Comparison of ENCODE assay signal across 14 cellular contexts in the genomic region with DNA sequence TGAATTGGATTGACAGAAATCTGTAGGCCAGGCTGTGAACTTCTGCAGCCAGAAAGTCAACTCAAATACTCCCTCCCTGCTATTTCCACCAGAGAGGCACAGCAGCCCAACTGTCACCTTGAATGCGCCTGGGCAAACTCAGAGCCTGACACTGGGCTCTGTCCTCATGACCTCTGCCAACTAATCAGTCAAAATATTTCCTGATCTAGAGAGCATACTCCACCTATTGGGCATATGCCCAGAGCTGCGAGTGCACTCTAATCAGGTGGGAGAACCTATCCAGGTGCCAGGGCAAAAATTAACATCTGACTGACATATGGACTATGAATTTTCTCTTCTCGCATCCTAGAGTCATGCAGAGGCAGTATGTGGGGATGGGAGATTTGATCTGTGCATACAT.
DNase-seq lines count a peak whose midpoint lies in the region; ATAC-seq and TF ChIP-seq lines count a peak whose summit lies in the region.
"Had no signal": no experiment of that assay in that cellular context is flagged by ENCODE, and none has a peak within 500 bp of the region (broad histone marks: within the 10 kb centered on the region; RNA-seq: fewer than 3 reads in every experiment).

No MANE protein-coding gene starts in this region.

- H3K27me3 ChIP-seq in mammary epithelial cell (ENCODE audit: insufficient read depth, low read length), result no peaks in the 10 kb centered on the region
- H3K27me3 ChIP-seq: colonic mucosa had no signal

- H3K4me1 ChIP-seq in mammary epithelial cell (ENCODE audit: insufficient read depth, low read length), result peaks cover 4% of the 10 kb centered on the region
- H3K4me1 ChIP-seq: colonic mucosa had no signal

- in situ Hi-C loops in mammary epithelial cell (cut with MboI; ENCODE audit: low sequenced_read_pairs in 2 of 2), result no loop called here

- no peak overlapping the region for H3K27ac ChIP-seq in mammary epithelial cell (ENCODE audit: insufficient read depth, low read depth, low read length)
- H3K27ac ChIP-seq: colonic mucosa, skin epidermis had no signal

- H3K9ac ChIP-seq in mammary epithelial cell (ENCODE audit: insufficient read depth, low read length), result no peak overlapping the region

- ATAC-seq in HG03460 (IDR thresholded peaks at IDR 0.05; ENCODE audit: unreplicated experiment), result no peak

- intact Hi-C loops in mammary epithelial cell (cut with micrococcal nuclease), result no loop called here

- no peaks in the 10 kb centered on the region for H3K36me3 ChIP-seq in mammary epithelial cell (ENCODE audit: insufficient read depth, low read length)
- H3K36me3 ChIP-seq: colonic mucosa had no signal

- no peak overlapping the region for H2AFZ ChIP-seq in mammary epithelial cell (ENCODE audit: low read depth, low read length)

- CTCF ChIA-PET in mammary epithelial cell (lab: Charles Lee; ENCODE audit: low non-redundant PET), result no interaction called here

- dilution Hi-C loops in mammary epithelial cell (cut with HindIII; ENCODE audit: low sequenced_read_pairs), result no loop called here

- no peak overlapping the region for H3K4me2 ChIP-seq in mammary epithelial cell (ENCODE audit: insufficient read depth, low read depth, low read length)

- H4K20me1 ChIP-seq in mammary epithelial cell (ENCODE audit: insufficient read depth, low read length), result no peaks in the 10 kb centered on the region

- BruUV-seq in mammary epithelial cell (replicated peaks; lab: Mats Ljungman, UMichigan), result no TSS peak

- no peak overlapping the region for H3K4me3 ChIP-seq in mammary epithelial cell (replicated peaks in 1 of 3; ENCODE audit: insufficient read depth in 1 of 3, low read depth in 2 of 3, low read length in 3 of 3)
- H3K4me3 ChIP-seq: colonic mucosa, skin epidermis had no signal

- H3K79me2 ChIP-seq in mammary epithelial cell (ENCODE audit: insufficient read depth, low read length), result no peaks in the 10 kb centered on the region

- DNase-seq in NCI-H82 (lab: John Stamatoyannopoulos, UW) (peak; percentile 29), NCI-H82 treated with DMSO at 0.1 percent for 48 hours (lab: John Stamatoyannopoulos, UW; ENCODE audit: unreplicated experiment) (no peak), NCI-H2171 treated with DMSO at 0.1 percent for 48 hours (lab: John Stamatoyannopoulos, UW) (peak; percentile 85), mammary epithelial cell (peak; percentile 3), mucosa of gallbladder (ENCODE audit: low spot score) (peak; percentile 55), GM10266 (ENCODE audit: extremely low spot score) (no peak)
- DNase-seq in stimulated activated CD4-positive, alpha-beta T cell treated with anti-CD3 and anti-CD28 coated beads, Interleukin-1b, Interleukin-23, amount 100 ng/mL, for 48 hours, result no peak
- DNase-seq: activated gamma-delta T cell, colonic mucosa, DMS79, kidney, NCI-H345 had no signal

- TF ChIP-seq CTCF in mammary epithelial cell (conservative IDR thresholded peaks at IDR 0.05 in 1 of 2, IDR thresholded peaks at IDR 0.05 in 1 of 2; ENCODE audit: extremely low read depth in 1 of 2, insufficient read depth in 1 of 2, low read depth in 1 of 2, low read length in 2 of 2) (peak in 1 of 2 donors; percentile 19), GM10266 (IDR thresholded peaks at IDR 0.05; ENCODE audit: control insufficient read depth, insufficient read depth, low read depth, missing control alignments) (no peak)

- no peaks in the 10 kb centered on the region for H3K9me3 ChIP-seq in mammary epithelial cell (replicated peaks; ENCODE audit: insufficient read depth, low read length)
- H3K9me3 ChIP-seq: colonic mucosa had no signal

- WGBS in mammary epithelial cell (ENCODE audit: low coverage, missing lambda C conversion rate), result 78% methylated on average over 3 of the region's 3 CpGs

Comparison
In these comparisons a context has a peak if more than half of its experiments do, and no peak if none do; other contexts are left out.
1. DNase-seq: peak in NCI-H82 (single experiment), NCI-H2171 treated with DMSO at 0.1 percent for 48 hours (single experiment), mammary epithelial cell (single experiment) and mucosa of gallbladder (single experiment); none in NCI-H82 treated with DMSO at 0.1 percent for 48 hours (single experiment), GM10266 (single experiment) and stimulated activated CD4-positive, alpha-beta T cell treated with anti-CD3 and anti-CD28 coated beads, Interleukin-1b, Interleukin-23, amount 100 ng/mL, for 48 hours (single experiment).